ENCODE assay signal across 8 cellular contexts in genomic region chr10:100912609-100913469, GRCh38. TPM values are rescaled to one million over a fixed set of nuclear protein-coding genes. Genes with fewer than 3 reads are reported as not detected.
DNase-seq lines count a peak whose midpoint lies in the region; ATAC-seq and TF ChIP-seq lines count a peak whose summit lies in the region.

TSS of gene SLF2 (plus strand) at chr10:100912963. CDS start at chr10:100913111, 148 bp downstream.

- H3K4me1 ChIP-seq in RWPE2 (ENCODE audit: insufficient read depth, poor library complexity, severe bottlenecking) = peaks cover 8% of the 10 kb centered on the region

- peak within 1 kb of the TSS; percentile 94 for H3K27ac Mint-ChIP-seq in activated T-helper 2 cell treated with anti-CD3 and anti-CD28 coated beads, Interferon-gamma antibody, Interleukin-2, Interleukin-4, amounts not matched to agents 10 μg/mL and 5 μg/mL and 100 μg/mL, durations not matched to agents 14 hours and 24 hours and 36 hours
- peak within 1 kb of the TSS; percentile 93 to 99 (median 98) for H3K27ac Mint-ChIP-seq in naive thymus-derived CD8-positive, alpha-beta T cell

- peak; percentile 99 for DNase-seq in EH (ENCODE audit: low read depth)
- DNase-seq in H4 (ENCODE audit: low spot score) = peak; percentile 97
- DNase-seq in LoVo (ENCODE audit: low spot score) = peak; percentile 96
- DNase-seq in RWPE2 (ENCODE audit: low spot score) = peak; percentile 95
- DNase-seq in activated T-helper 2 cell treated with anti-CD3 and anti-CD28 coated beads, Interferon-gamma antibody, Interleukin-2, Interleukin-4, amounts not matched to agents 10 μg/mL and 5 μg/mL and 100 μg/mL, durations not matched to agents 14 hours and 24 hours and 36 hours (ENCODE audit: low spot score) = peak; percentile 94
- DNase-seq in fibroblast of mammary gland (ENCODE audit: low read depth) = peak; percentile 98
- DNase-seq in naive thymus-derived CD8-positive, alpha-beta T cell = peak; percentile 69 to 94 (median 90)
- peak; percentile 74 to 89 (median 85) for DNase-seq in stimulated activated naive CD4-positive, alpha-beta T cell (lab: John Stamatoyannopoulos, UW)

- peaks cover 45% of the 10 kb centered on the region for H3K36me3 ChIP-seq in RWPE2 (ENCODE audit: low read depth)

- no peaks in the 10 kb centered on the region for H3K9me3 ChIP-seq in RWPE2 (ENCODE audit: severe bottlenecking)

- H3K27ac ChIP-seq in RWPE2 (ENCODE audit: poor library complexity, severe bottlenecking) = peak within 1 kb of the TSS; percentile 46

- peaks cover 44% of the 10 kb centered on the region for H3K4me1 Mint-ChIP-seq in activated T-helper 2 cell treated with anti-CD3 and anti-CD28 coated beads, Interferon-gamma antibody, Interleukin-2, Interleukin-4, amounts not matched to agents 10 μg/mL and 5 μg/mL and 100 μg/mL, durations not matched to agents 14 hours and 24 hours and 36 hours (ENCODE audit: low read depth)
- H3K4me1 Mint-ChIP-seq in naive thymus-derived CD8-positive, alpha-beta T cell = peaks cover 18 to 61% (median 46%) of the 10 kb centered on the region in 4 donors

- peak; percentile 90 for ATAC-seq in RWPE2 (ENCODE audit: low read depth)
- peak; percentile 83 to 92 for ATAC-seq in naive thymus-derived CD8-positive, alpha-beta T cell

- H3K27me3 ChIP-seq in RWPE2 (ENCODE audit: insufficient read depth, poor library complexity, severe bottlenecking) = no peaks in the 10 kb centered on the region

- peaks cover 30% of the 10 kb centered on the region for H3K36me3 Mint-ChIP-seq in activated T-helper 2 cell treated with anti-CD3 and anti-CD28 coated beads, Interferon-gamma antibody, Interleukin-2, Interleukin-4, amounts not matched to agents 10 μg/mL and 5 μg/mL and 100 μg/mL, durations not matched to agents 14 hours and 24 hours and 36 hours (ENCODE audit: low read depth)
- peaks cover 0 to 25% (median 7%) of the 10 kb centered on the region in 3 donors for H3K36me3 Mint-ChIP-seq in naive thymus-derived CD8-positive, alpha-beta T cell

- intact Hi-C loops in activated T-helper 2 cell treated with anti-CD3 and anti-CD28 coated beads, Interferon-gamma antibody, Interleukin-2, Interleukin-4, amounts not matched to agents 10 μg/mL and 5 μg/mL and 100 μg/mL, durations not matched to agents 14 hours and 24 hours and 36 hours (cut with micrococcal nuclease) = loop anchor here (2.0 to 5.0 kb wide), 3 partner anchors 66 to 1181 kb away; partner anchors contain the start of genes COX15, CUTC and LZTS2

- no peaks in the 10 kb centered on the region for H3K9me3 Mint-ChIP-seq in activated T-helper 2 cell treated with anti-CD3 and anti-CD28 coated beads, Interferon-gamma antibody, Interleukin-2, Interleukin-4, amounts not matched to agents 10 μg/mL and 5 μg/mL and 100 μg/mL, durations not matched to agents 14 hours and 24 hours and 36 hours
- no peaks in the 10 kb centered on the region for H3K9me3 Mint-ChIP-seq in naive thymus-derived CD8-positive, alpha-beta T cell

- no peak for TF ChIP-seq CTCF in RWPE2 (IDR thresholded peaks at IDR 0.05; ENCODE audit: poor library complexity, severe bottlenecking)
- TF ChIP-seq CTCF in fibroblast of mammary gland (conservative IDR thresholded peaks at IDR 0.05; ENCODE audit: control insufficient read depth, insufficient read depth, low read depth, low read length) = no peak

- H3K4me3 ChIP-seq in RWPE2 (ENCODE audit: severe bottlenecking) (peak within 1 kb of the TSS; percentile 95), fibroblast of mammary gland (ENCODE audit: control insufficient read depth, low read depth, low read length) (peak within 1 kb of the TSS; percentile 88)

- no peaks in the 10 kb centered on the region for H3K27me3 Mint-ChIP-seq in activated T-helper 2 cell treated with anti-CD3 and anti-CD28 coated beads, Interferon-gamma antibody, Interleukin-2, Interleukin-4, amounts not matched to agents 10 μg/mL and 5 μg/mL and 100 μg/mL, durations not matched to agents 14 hours and 24 hours and 36 hours (ENCODE audit: low read depth)
- no peaks in the 10 kb centered on the region for H3K27me3 Mint-ChIP-seq in naive thymus-derived CD8-positive, alpha-beta T cell

- peak within 1 kb of the TSS; percentile 96 for H3K4me3 Mint-ChIP-seq in activated T-helper 2 cell treated with anti-CD3 and anti-CD28 coated beads, Interferon-gamma antibody, Interleukin-2, Interleukin-4, amounts not matched to agents 10 μg/mL and 5 μg/mL and 100 μg/mL, durations not matched to agents 14 hours and 24 hours and 36 hours (ENCODE audit: low read depth)
- H3K4me3 Mint-ChIP-seq in naive thymus-derived CD8-positive, alpha-beta T cell = peak within 1 kb of the TSS; percentile 95 to 100 (median 99)

- POLR2A ChIA-PET in naive thymus-derived CD8-positive, alpha-beta T cell (lab: Charles Lee) = interaction anchor here (0.7 to 2.6 kb wide), 4 partner anchors 75 to 147 kb away, joined by 3 to 15 read pairs (median 4); partner anchors contain the start of genes MRPL43 and TWNK

RNA-seq across cellular contexts. Expression of gene SLF2, which starts in this region (rescaled TPM):
- 13.9 and 14.0 TPM in 2 replicates for total RNA-seq in H4 (2014; rRNA removed; shearing (Covaris generic))
- total RNA-seq in activated T-helper 2 cell treated with anti-CD3 and anti-CD28 coated beads, Interferon-gamma antibody, Interleukin-2, Interleukin-4, amounts not matched to agents 10 μg/mL and 5 μg/mL and 100 μg/mL, durations not matched to agents 14 hours and 24 hours and 36 hours = 32.2 and 34.0 TPM in 2 replicates
- total RNA-seq in naive thymus-derived CD8-positive, alpha-beta T cell = 10 to 100 TPM; 45.8 to 46.1 TPM
- polyA plus RNA-seq in naive thymus-derived CD8-positive, alpha-beta T cell = 10 to 100 TPM in 2 of 3 donors, 1 to 10 TPM in 1; 9.7 to 11.2 (median 11.0) TPM

Comparison
In these comparisons a context has a peak if more than half of its experiments do, and no peak if none do; other contexts are left out.
1. Peak in every context shown above with its lines: DNase-seq, ATAC-seq, H3K4me3 ChIP-seq and H3K27ac ChIP-seq.